Comparison of ENCODE assay signal across 8 cellular contexts in genomic region chr20:63536997-63537524, GRCh38. TPM values are rescaled to one million over a fixed set of nuclear protein-coding genes. Genes with fewer than 3 reads are reported as not detected.
DNase-seq lines count a peak whose midpoint lies in the region; ATAC-seq and TF ChIP-seq lines count a peak whose summit lies in the region.

Gene PTK6, minus strand, starts transcription at chr20:63537376. Its CDS starts 62 bp downstream, at chr20:63537314.

- ATAC-seq in HG02571 (IDR thresholded peaks at IDR 0.05; ENCODE audit: unreplicated experiment) (peak; percentile 8), gastrocnemius medialis (no peak)

- peak within 1 kb of the TSS; percentile 57 for H3K4me3 ChIP-seq in GM12864 (ENCODE audit: low read depth, low read length)
- H3K4me3 ChIP-seq in SU-DHL-6 (ENCODE audit: insufficient read depth, low read length, poor library complexity, severe bottlenecking) = peak within 1 kb of the TSS; percentile 43
- H3K4me3 ChIP-seq in fibroblast of the aortic adventitia (ENCODE audit: low read depth, low read length) = peak within 1 kb of the TSS; percentile 40
- peak within 1 kb of the TSS in 3 of 4 donors; percentile 9 to 40 (median 17) for H3K4me3 ChIP-seq in gastrocnemius medialis

- peak within 1 kb of the TSS; percentile 88 for H2AFZ ChIP-seq in SU-DHL-6 (ENCODE audit: low read depth, low read length, severe bottlenecking)

- H3K27ac ChIP-seq in SU-DHL-6 (ENCODE audit: low read depth, low read length) = peak within 1 kb of the TSS; percentile 57
- peak within 1 kb of the TSS in 1 of 4 donors; percentile 23 for H3K27ac ChIP-seq in gastrocnemius medialis

- in situ Hi-C loops in gastrocnemius medialis (cut with MboI; ENCODE audit: low sequenced_read_pairs in 4 of 4) = loop anchor here in 1 of 4 donors (25.0 kb wide), 1 partner anchor 100 kb away; the partner anchor contains the start of gene GMEB2

- H3K9me2 ChIP-seq in SU-DHL-6 (replicated peaks; ENCODE audit: insufficient read depth, low read length) = no peaks in the 10 kb centered on the region

- peak within 1 kb of the TSS; percentile 56 for H3K9ac ChIP-seq in SU-DHL-6 (ENCODE audit: low read length)

- TF ChIP-seq CTCF in GM12864 (IDR thresholded peaks at IDR 0.05; ENCODE audit: low read depth, low read length, missing control alignments) = no peak
- TF ChIP-seq CTCF in SU-DHL-6 (IDR thresholded peaks at IDR 0.05; ENCODE audit: insufficient read depth, low read length, poor library complexity, severe bottlenecking) = no peak
- TF ChIP-seq CTCF in fibroblast of the aortic adventitia (IDR thresholded peaks at IDR 0.05; ENCODE audit: insufficient read depth, low read length) = no peak
- no peak for TF ChIP-seq CTCF in gastrocnemius medialis (IDR thresholded peaks at IDR 0.05 in 4 of 5, conservative IDR thresholded peaks at IDR 0.05 in 1 of 5)

- H3K9me3 ChIP-seq in SU-DHL-6 (ENCODE audit: insufficient read depth, low read length) = no peaks in the 10 kb centered on the region
- no peaks in the 10 kb centered on the region for H3K9me3 ChIP-seq in gastrocnemius medialis

- TF ChIP-seq POLR2A in gastrocnemius medialis (IDR thresholded peaks at IDR 0.05) = no peak

- no peak for DNase-seq in GM12864 (ENCODE audit: low read depth)
- DNase-seq in fibroblast of the aortic adventitia (ENCODE audit: low read depth) = no peak
- DNase-seq in gastrocnemius medialis = no peak
- DNase-seq in SK-N-DZ (ENCODE audit: low spot score) = no peak
- no peak for DNase-seq in cerebellar cortex (ENCODE audit: low spot score)
- DNase-seq in activated gamma-delta T cell (lab: John Stamatoyannopoulos, UW) = no peak

- H3K4me2 ChIP-seq in SU-DHL-6 (ENCODE audit: low read depth, low read length, poor library complexity, severe bottlenecking) = peak within 1 kb of the TSS; percentile 69

- no peaks in the 10 kb centered on the region for H4K20me1 ChIP-seq in SU-DHL-6 (ENCODE audit: low read depth, low read length)

- intact Hi-C loops in gastrocnemius medialis (cut with DNase I; ENCODE audit: low total_unique reads) = loop anchor here (5.0 kb wide), 1 partner anchor 75 kb away; no protein-coding TSS in a partner anchor

- H3K27me3 ChIP-seq in SU-DHL-6 (ENCODE audit: low read length) (no peaks in the 10 kb centered on the region), gastrocnemius medialis (peaks cover 28 to 39% (median 37%) of the 10 kb centered on the region in 3 donors)

- no peaks in the 10 kb centered on the region for H3K79me2 ChIP-seq in SU-DHL-6 (ENCODE audit: insufficient read depth, low read length)

- H3K36me3 ChIP-seq in SU-DHL-6 (ENCODE audit: low read length) (no peaks in the 10 kb centered on the region), gastrocnemius medialis (no peaks in the 10 kb centered on the region)

- H3K4me1 ChIP-seq in gastrocnemius medialis = peaks cover 0 to 4% of the 10 kb centered on the region in 2 donors

- no peaks in the 10 kb centered on the region for H3F3A ChIP-seq in SU-DHL-6 (ENCODE audit: insufficient read depth)

RNA-seq across cellular contexts. Expression of gene PTK6, which starts in this region (rescaled TPM):
- total RNA-seq in fibroblast of the aortic adventitia (ENCODE audit: low replicate concordance) (not detected in 2 replicates), gastrocnemius medialis (under 1 TPM in 1 of 4 donors, not detected in 3; 0.36 TPM)
- polyA plus RNA-seq in SK-N-DZ (2014; cell fraction: cytosol; rRNA removed) = not detected in 2 replicates
- polyA plus RNA-seq in SK-N-DZ (2014; cell fraction: nucleus; rRNA removed) = not detected in 2 replicates
